Comparison of ENCODE assay signal across 15 cellular contexts in genomic region chr16:22220076-22220453, GRCh38. TPM values are rescaled to one million over a fixed set of nuclear protein-coding genes. Genes with fewer than 3 reads are reported as not detected.
DNase-seq lines count a peak whose midpoint lies in the region; ATAC-seq and TF ChIP-seq lines count a peak whose summit lies in the region.
"Had no signal": no experiment of that assay in that cellular context is flagged by ENCODE, and none has a peak within 500 bp of the region (broad histone marks: within the 10 kb centered on the region; RNA-seq: fewer than 3 reads in every experiment).

No MANE protein-coding gene starts in this region.

- peak; percentile 44 to 83 (median 79) for ATAC-seq in heart right ventricle
- peak; percentile 79 to 82 (median 82) for ATAC-seq in psoas muscle
- ATAC-seq in GM18519 (IDR thresholded peaks at IDR 0.05; ENCODE audit: low FRiP score, unreplicated experiment), result no peak
- ATAC-seq: HCT116 had no signal

- H3K27ac ChIP-seq in BLaER1, result peak overlapping the region; percentile 91
- peak overlapping the region in 2 of 4 donors; percentile 20 to 28 for H3K27ac ChIP-seq in Peyer's patch
- peak overlapping the region; percentile 18 to 81 (median 58) for H3K27ac ChIP-seq in heart right ventricle
- H3K27ac ChIP-seq in psoas muscle, result peak overlapping the region; percentile 96

- intact Hi-C loops in heart right ventricle (cut with DNase I), result loop anchor here in 1 of 10 donors (1.0 kb wide), 1 partner anchor 12 kb away; no protein-coding TSS in a partner anchor
- intact Hi-C loops in psoas muscle (cut with DNase I), result loop anchor here in 1 of 2 donors (2.0 kb wide), 1 partner anchor 13 kb away; the partner anchor contains the start of gene EEF2K

- DNase-seq in Peyer's patch, result peak in 2 of 3 donors; percentile 69 to 70
- DNase-seq in heart right ventricle, result peak; percentile 48 to 66
- peak; percentile 74 to 84 for DNase-seq in psoas muscle
- DNase-seq in NCI-H1092 (lab: John Stamatoyannopoulos, UW), result no peak
- no peak for DNase-seq in ecto neural progenitor cell (ENCODE audit: low spot score)
- DNase-seq in NCI-H2107 (lab: John Stamatoyannopoulos, UW), result no peak
- DNase-seq: activated CD4-positive, alpha-beta T cell treated with anti-CD3 and anti-CD28 coated beads, Interleukin-2, amount 50 U/mL, for 4 hours; activated naive CD4-positive, alpha-beta T cell; NCI-H187 treated with DMSO at 0.1 percent for 48 hours; stimulated activated CD4-positive, alpha-beta T cell treated with anti-CD3 and anti-CD28 coated beads, Interleukin-2, amount 100 ng/mL, for 24 hours had no signal

- H3K36me3 ChIP-seq in BLaER1, result peaks cover 28% of the 10 kb centered on the region
- no peaks in the 10 kb centered on the region for H3K36me3 ChIP-seq in Peyer's patch
- H3K36me3 ChIP-seq in heart right ventricle, result peaks cover 0 to 31% (median 0%) of the 10 kb centered on the region in 9 donors
- H3K36me3 ChIP-seq in psoas muscle (ENCODE audit: insufficient read depth in 1 of 2, low read depth in 1 of 2), result no peaks in the 10 kb centered on the region

- H3K27me3 ChIP-seq in BLaER1 (no peaks in the 10 kb centered on the region), Peyer's patch (no peaks in the 10 kb centered on the region), heart right ventricle (no peaks in the 10 kb centered on the region), psoas muscle (ENCODE audit: insufficient read depth in 3 of 3, low read length in 2 of 3) (no peaks in the 10 kb centered on the region)

- TF ChIP-seq POLR2A in Peyer's patch (IDR thresholded peaks at IDR 0.05), result no peak

- H3K9me3 ChIP-seq in BLaER1 (no peaks in the 10 kb centered on the region), Peyer's patch (no peaks in the 10 kb centered on the region), heart right ventricle (no peaks in the 10 kb centered on the region), psoas muscle (no peaks in the 10 kb centered on the region)

- H4K20me1 ChIP-seq in BLaER1, result peaks cover 1% of the 10 kb centered on the region; the same call in 1 of the 2 replicates

- peak overlapping the region; percentile 46; the same call in 1 of the 2 replicates for H3K9ac ChIP-seq in BLaER1

- H3K4me2 ChIP-seq in BLaER1, result peak overlapping the region; percentile 92

- H3K4me3 ChIP-seq in BLaER1, result no peak overlapping the region
- H3K4me3 ChIP-seq in Peyer's patch, result no peak overlapping the region
- no peak overlapping the region for H3K4me3 ChIP-seq in heart right ventricle
- H3K4me3 ChIP-seq in psoas muscle, result peak overlapping the region; percentile 49

- 41 to 47% methylated on average over 10 of the region's 10 CpGs for WGBS in heart right ventricle, 2 donors
- WGBS in psoas muscle, 3 donors, result 13 to 25% (median 18%) methylated on average over 10 of the region's 10 CpGs

- TF ChIP-seq CTCF in Peyer's patch (IDR thresholded peaks at IDR 0.05) (no peak), heart right ventricle (IDR thresholded peaks at IDR 0.05) (no peak), psoas muscle (IDR thresholded peaks at IDR 0.05) (no peak)

- peaks cover 74% of the 10 kb centered on the region for H3K4me1 ChIP-seq in BLaER1
- H3K4me1 ChIP-seq in Peyer's patch, result peaks cover 0 to 13% (median 6%) of the 10 kb centered on the region in 4 donors
- H3K4me1 ChIP-seq in heart right ventricle, result peaks cover 4 to 46% (median 27%) of the 10 kb centered on the region in 9 donors
- peaks cover 64% of the 10 kb centered on the region for H3K4me1 ChIP-seq in psoas muscle

RNA-seq across cellular contexts. Expression of gene EEF2K, which starts 14.0 kb away (rescaled TPM):
- 10 to 100 TPM; 26.9 to 46.4 (median 36.1) TPM for total RNA-seq in Peyer's patch
- 10 to 100 TPM; 17.2 to 38.9 (median 23.2) TPM for total RNA-seq in heart right ventricle
- polyA plus RNA-seq in heart right ventricle, result 10 to 100 TPM in 1 of 2 donors, 1 to 10 TPM in 1; 5.1 to 10.3 TPM
- 10 to 100 TPM; 29.4 to 47.0 (median 34.3) TPM for total RNA-seq in psoas muscle
- polyA plus RNA-seq in psoas muscle, result 10 to 100 TPM; 13.0 to 14.5 (median 13.2) TPM

RNA-seq across cellular contexts. Expression of gene SDR42E2, which starts 57.8 kb away (rescaled TPM):
- total RNA-seq in Peyer's patch (not detected), heart right ventricle (under 1 TPM in 1 of 10 donors, not detected in 9; 0.09 TPM), psoas muscle (under 1 TPM in 1 of 4 donors, not detected in 3; 0.08 TPM)
- polyA plus RNA-seq in heart right ventricle (under 1 TPM in 1 of 2 donors, not detected in 1; 0.15 TPM), psoas muscle (under 1 TPM in 1 of 3 donors, not detected in 2; 0.01 TPM)
- total RNA-seq: chondrocyte had no signal
- polyA plus RNA-seq: BJ had no signal

Comparison
In these comparisons a context has a peak if more than half of its experiments do, and no peak if none do; other contexts are left out.
1. DNase-seq: peak in Peyer's patch (2 of 3), heart right ventricle (2 of 2) and psoas muscle (2 of 2); none in NCI-H1092 (single experiment), ecto neural progenitor cell (single experiment) and NCI-H2107 (single experiment).